Comparison of ENCODE assay signal across 22 cellular contexts in genomic region chr2:149702571-149702970, GRCh38.
DNase-seq lines count a peak whose midpoint lies in the region; ATAC-seq, FAIRE-seq and TF ChIP-seq lines count a peak whose summit lies in the region.
"Had no signal": no experiment of that assay in that cellular context is flagged by ENCODE, and none has a peak within 500 bp of the region (broad histone marks: within the 10 kb centered on the region; RNA-seq: fewer than 3 reads in every experiment).

No MANE protein-coding gene starts in this region.

- BruUV-seq in endothelial cell of umbilical vein (replicated peaks; lab: Mats Ljungman, UMichigan): no TSS peak

- FAIRE-seq in endothelial cell of umbilical vein (lab: Jason Lieb, UNC): no peak
- FAIRE-seq: A549, GM12891, GM18507, H54 had no signal

- no peaks in the 10 kb centered on the region for H4K20me1 ChIP-seq in endothelial cell of umbilical vein (replicated peaks; ENCODE audit: control insufficient read depth, extremely low read depth, insufficient read depth, low read length)

- DNase-seq in endothelial cell of umbilical vein (ENCODE audit: low read depth, low spot score) (no peak), globus pallidus (ENCODE audit: low spot score) (peak; percentile 6), pons (ENCODE audit: low spot score) (peak; percentile 20), SHP77 treated with DMSO at 0.1 percent for 48 hours (lab: John Stamatoyannopoulos, UW) (no peak)
- DNase-seq in activated CD4-positive, alpha-beta T cell treated with anti-CD3 and anti-CD28 coated beads, Interleukin-2, amount 10 ng/mL, durations not matched to agents 7 days and 5 days: no peak
- DNase-seq in activated naive CD8-positive, alpha-beta T cell treated with anti-CD3 and anti-CD28 coated beads, Interleukin-2, amount 50 U/mL, for 24 hours: no peak
- DNase-seq: 8988T; ACHN; AML-193; Calu3; CD4-positive, alpha-beta memory T cell; COR-L47; DMS53; DMS79 treated with DMSO at 0.1 percent for 48 hours; GF-D8; GOT3; HFFc6 had no signal

- no peaks in the 10 kb centered on the region for H3K27me3 Mint-ChIP-seq in activated CD4-positive, alpha-beta T cell treated with anti-CD3 and anti-CD28 coated beads, Interleukin-2, amount 10 ng/mL, durations not matched to agents 7 days and 5 days
- H3K27me3 Mint-ChIP-seq in activated naive CD8-positive, alpha-beta T cell treated with anti-CD3 and anti-CD28 coated beads, Interleukin-2, amount 50 U/mL, for 24 hours: no peaks in the 10 kb centered on the region

- H3K4me1 Mint-ChIP-seq in activated CD4-positive, alpha-beta T cell treated with anti-CD3 and anti-CD28 coated beads, Interleukin-2, amount 10 ng/mL, durations not matched to agents 7 days and 5 days: no peaks in the 10 kb centered on the region
- H3K4me1 Mint-ChIP-seq in activated naive CD8-positive, alpha-beta T cell treated with anti-CD3 and anti-CD28 coated beads, Interleukin-2, amount 50 U/mL, for 24 hours: no peaks in the 10 kb centered on the region
- H3K4me1 Mint-ChIP-seq: CD4-positive, alpha-beta memory T cell had no signal

- no peaks in the 10 kb centered on the region for H3K36me3 Mint-ChIP-seq in activated CD4-positive, alpha-beta T cell treated with anti-CD3 and anti-CD28 coated beads, Interleukin-2, amount 10 ng/mL, durations not matched to agents 7 days and 5 days (ENCODE audit: low read depth)
- no peaks in the 10 kb centered on the region for H3K36me3 Mint-ChIP-seq in activated naive CD8-positive, alpha-beta T cell treated with anti-CD3 and anti-CD28 coated beads, Interleukin-2, amount 50 U/mL, for 24 hours (ENCODE audit: low read depth)
- H3K36me3 Mint-ChIP-seq: CD4-positive, alpha-beta memory T cell had no signal

- dilution Hi-C loops in endothelial cell of umbilical vein (cut with MboI; ENCODE audit: extremely low pct_ligation_motif_present, low sequenced_read_pairs): no loop called here

- no peak for TF ChIP-seq CTCF in endothelial cell of umbilical vein (IDR thresholded peaks at IDR 0.05; ENCODE audit: extremely low read depth in 1 of 2, insufficient read depth in 1 of 2, low read depth in 1 of 2, low read length in 2 of 2)

- H3K9me3 ChIP-seq in endothelial cell of umbilical vein (replicated peaks; ENCODE audit: control insufficient read depth, insufficient read depth, low read length): no peaks in the 10 kb centered on the region
- H3K9me3 ChIP-seq: HAP-1 had no signal

- H3K4me2 ChIP-seq in endothelial cell of umbilical vein (ENCODE audit: insufficient read depth, low read length): no peak overlapping the region
- H3K4me2 ChIP-seq: A549 had no signal

- CTCF ChIA-PET in endothelial cell of umbilical vein (lab: Charles Lee): interaction anchor here (1.0 to 3.0 kb wide), 5 partner anchors 10 to 104 kb away, joined by 3 to 10 read pairs (median 3); no protein-coding TSS in a partner anchor
- CTCF ChIA-PET in activated CD4-positive, alpha-beta T cell treated with anti-CD3 and anti-CD28 coated beads, Interleukin-2, amount 10 ng/mL, durations not matched to agents 7 days and 5 days (lab: Charles Lee): no interaction called here

- no peak overlapping the region for H3K4me3 Mint-ChIP-seq in activated CD4-positive, alpha-beta T cell treated with anti-CD3 and anti-CD28 coated beads, Interleukin-2, amount 10 ng/mL, durations not matched to agents 7 days and 5 days
- H3K4me3 Mint-ChIP-seq in activated naive CD8-positive, alpha-beta T cell treated with anti-CD3 and anti-CD28 coated beads, Interleukin-2, amount 50 U/mL, for 24 hours: no peak overlapping the region
- H3K4me3 Mint-ChIP-seq: CD4-positive, alpha-beta memory T cell; HFFc6 had no signal

- TF ChIP-seq POLR2A in endothelial cell of umbilical vein (IDR thresholded peaks at IDR 0.05; ENCODE audit: low read depth, low read length): no peak

- POLR2A ChIA-PET in endothelial cell of umbilical vein (lab: Charles Lee): no interaction called here
- POLR2A ChIA-PET in activated CD4-positive, alpha-beta T cell treated with anti-CD3 and anti-CD28 coated beads, Interleukin-2, amount 10 ng/mL, durations not matched to agents 7 days and 5 days (lab: Charles Lee): no interaction called here

- peaks cover 18% of the 10 kb centered on the region for H3K4me1 ChIP-seq in endothelial cell of umbilical vein (ENCODE audit: control insufficient read depth, extremely low read depth, insufficient read depth, low read length)
- H3K4me1 ChIP-seq: A549, HAP-1 had no signal

- no peaks in the 10 kb centered on the region for H3K9me3 Mint-ChIP-seq in activated CD4-positive, alpha-beta T cell treated with anti-CD3 and anti-CD28 coated beads, Interleukin-2, amount 10 ng/mL, durations not matched to agents 7 days and 5 days
- H3K9me3 Mint-ChIP-seq in activated naive CD8-positive, alpha-beta T cell treated with anti-CD3 and anti-CD28 coated beads, Interleukin-2, amount 50 U/mL, for 24 hours: no peaks in the 10 kb centered on the region
- H3K9me3 Mint-ChIP-seq: HFFc6 had no signal

- peak overlapping the region; percentile 69 for H3K27ac ChIP-seq in endothelial cell of umbilical vein (ENCODE audit: insufficient read depth, low read depth, low read length)
- H3K27ac ChIP-seq: A549 had no signal

- no peaks in the 10 kb centered on the region for H3K9me1 ChIP-seq in endothelial cell of umbilical vein (replicated peaks; ENCODE audit: control insufficient read depth, extremely low read depth, insufficient read depth, low read length)

- no peak overlapping the region for H3K9ac ChIP-seq in endothelial cell of umbilical vein (replicated peaks; ENCODE audit: extremely low read depth, insufficient read depth, low read length)

- H3K4me3 ChIP-seq in endothelial cell of umbilical vein (replicated peaks in 1 of 3; ENCODE audit: insufficient read depth in 1 of 3, low read depth in 1 of 3, low read length in 3 of 3): no peak overlapping the region
- H3K4me3 ChIP-seq: A549, HAP-1 had no signal

- H3K79me2 ChIP-seq in endothelial cell of umbilical vein (ENCODE audit: control insufficient read depth, insufficient read depth, low read length): no peaks in the 10 kb centered on the region

- ATAC-seq in activated naive CD8-positive, alpha-beta T cell treated with anti-CD3 and anti-CD28 coated beads, Interleukin-2, amount 50 U/mL, for 24 hours: no peak
- ATAC-seq: A549 had no signal

- H3K36me3 ChIP-seq in endothelial cell of umbilical vein (ENCODE audit: control insufficient read depth in 2 of 2, extremely low read depth in 1 of 2, insufficient read depth in 2 of 2, low read length in 2 of 2): no peaks in the 10 kb centered on the region
- H3K36me3 ChIP-seq: HAP-1 had no signal

- intact Hi-C loops in endothelial cell of umbilical vein (cut with micrococcal nuclease): loop anchor here (2.0 kb wide), 1 partner anchor 32 kb away; no protein-coding TSS in a partner anchor

- H2AFZ ChIP-seq in endothelial cell of umbilical vein (ENCODE audit: low read depth, low read length): no peak overlapping the region

- no peak overlapping the region for H3K27ac Mint-ChIP-seq in activated CD4-positive, alpha-beta T cell treated with anti-CD3 and anti-CD28 coated beads, Interleukin-2, amount 10 ng/mL, durations not matched to agents 7 days and 5 days
- H3K27ac Mint-ChIP-seq in activated naive CD8-positive, alpha-beta T cell treated with anti-CD3 and anti-CD28 coated beads, Interleukin-2, amount 50 U/mL, for 24 hours: no peak overlapping the region
- H3K27ac Mint-ChIP-seq: CD4-positive, alpha-beta memory T cell; HFFc6 had no signal

- H3K27me3 ChIP-seq in endothelial cell of umbilical vein (ENCODE audit: control insufficient read depth in 2 of 2, insufficient read depth in 2 of 2, low read length in 2 of 2): no peaks in the 10 kb centered on the region

TF ChIP-seq in endothelial cell of umbilical vein, 7 proteins besides CTCF, POLR2A, EP300 and RAD21:
- no peak for TF ChIP-seq MAX (IDR thresholded peaks at IDR 0.05; ENCODE audit: insufficient read depth, insufficient read length)
- TF ChIP-seq MYC (IDR thresholded peaks at IDR 0.05; ENCODE audit: low read depth, low read length): no peak
- TF ChIP-seq POLR2AphosphoS5 (IDR thresholded peaks at IDR 0.05; ENCODE audit: insufficient read depth, low read depth, low read length): no peak
- no peak for TF ChIP-seq EZH2 (IDR thresholded peaks at IDR 0.05; ENCODE audit: borderline replicate concordance, low read depth, low read length, severe bottlenecking)
- no peak for TF ChIP-seq FOS (IDR thresholded peaks at IDR 0.05; ENCODE audit: borderline replicate concordance, insufficient read depth, low read length)
- TF ChIP-seq GATA2 (IDR thresholded peaks at IDR 0.05; ENCODE audit: insufficient read depth, insufficient read length, low read depth, low read length): no peak
- no peak for TF ChIP-seq JUN (IDR thresholded peaks at IDR 0.05; ENCODE audit: borderline replicate concordance, insufficient read depth, insufficient read length, low read depth)

Comparison
In these comparisons a context has a peak if more than half of its experiments do, and no peak if none do; other contexts are left out.
1. DNase-seq: peak in globus pallidus (single experiment) and pons (single experiment); none in endothelial cell of umbilical vein (single experiment), activated CD4-positive, alpha-beta T cell treated with anti-CD3 and anti-CD28 coated beads, Interleukin-2, amount 10 ng/mL, durations not matched to agents 7 days and 5 days (single experiment), SHP77 treated with DMSO at 0.1 percent for 48 hours (single experiment) and activated naive CD8-positive, alpha-beta T cell treated with anti-CD3 and anti-CD28 coated beads, Interleukin-2, amount 50 U/mL, for 24 hours (single experiment).